In genomic region chr2:120245520-120245835, GRCh38 we compare ENCODE assay signal across 15 cellular contexts. TPM values are rescaled to one million over a fixed set of nuclear protein-coding genes. Genes with fewer than 3 reads are reported as not detected.
DNase-seq lines count a peak whose midpoint lies in the region; ATAC-seq and TF ChIP-seq lines count a peak whose summit lies in the region.
"Had no signal": no experiment of that assay in that cellular context is flagged by ENCODE, and none has a peak within 500 bp of the region (broad histone marks: within the 10 kb centered on the region; RNA-seq: fewer than 3 reads in every experiment).

No MANE protein-coding gene starts in this region.

- no peaks in the 10 kb centered on the region for H3K9me3 ChIP-seq in transverse colon
- H3K9me3 ChIP-seq: right lobe of liver, SJCRH30 had no signal

- ATAC-seq in foreskin keratinocyte (peak; percentile 13), GM21619 (IDR thresholded peaks at IDR 0.05; ENCODE audit: unreplicated experiment) (no peak), HG02623 (IDR thresholded peaks at IDR 0.05; ENCODE audit: unreplicated experiment) (no peak)

- H3K27me3 ChIP-seq in foreskin keratinocyte (no peaks in the 10 kb centered on the region), transverse colon (no peaks in the 10 kb centered on the region)
- H3K27me3 ChIP-seq: right lobe of liver had no signal

- H3K4me3 ChIP-seq in transverse colon = peak overlapping the region in 1 of 4 donors; percentile 6
- H3K4me3 ChIP-seq: cardiac muscle cell, GM23248, right lobe of liver, SJCRH30 had no signal

- TF ChIP-seq CTCF in foreskin keratinocyte (conservative IDR thresholded peaks at IDR 0.05) = no peak
- peak in 2 of 5 experiments; percentile 41 to 44 for TF ChIP-seq CTCF in transverse colon (IDR thresholded peaks at IDR 0.05)

- 31% methylated on average over 5 of the region's 5 CpGs; no CpG with 5 or more reads in 1 of the 2 donors for WGBS in transverse colon (ENCODE audit: low coverage in 1 of 2), 2 donors

- TF ChIP-seq POLR2A in transverse colon (IDR thresholded peaks at IDR 0.05) = peak; percentile 73

- H3K4me1 ChIP-seq in foreskin keratinocyte = peaks cover 8% of the 10 kb centered on the region
- H3K4me1 ChIP-seq in transverse colon = peaks cover 19% of the 10 kb centered on the region in 4 donors
- H3K4me1 ChIP-seq: right lobe of liver had no signal

- H3K27ac ChIP-seq in foreskin keratinocyte (no peak overlapping the region), transverse colon (peak overlapping the region; percentile 75 to 89 (median 79))
- H3K27ac ChIP-seq: cardiac muscle cell, GM23248, right lobe of liver, SJCRH30 had no signal

- no peak for TF ChIP-seq EP300 in transverse colon (IDR thresholded peaks at IDR 0.05; ENCODE audit: low read depth)

- intact Hi-C loops in transverse colon (cut with DNase I; ENCODE audit: low total_unique reads) = no loop called here

- DNase-seq in DMS53 (lab: John Stamatoyannopoulos, UW) (peak; percentile 59), DMS53 treated with DMSO at 0.1 percent for 48 hours (lab: John Stamatoyannopoulos, UW; ENCODE audit: unreplicated experiment) (no peak), NCI-H774 (lab: John Stamatoyannopoulos, UW) (peak; percentile 59), foreskin keratinocyte (no peak), transverse colon (peak; percentile 90), inferior parietal cortex (ENCODE audit: extremely low spot score) (no peak)
- DNase-seq: 8988T; activated CD8-positive, alpha-beta memory T cell treated with anti-CD3 and anti-CD28 coated beads, Interleukin-2, amount 50 U/mL, for 4 hours; GM23248; stimulated activated naive CD4-positive, alpha-beta T cell treated with Interleukin-2 at 50 U/mL for 16 hours had no signal

- in situ Hi-C loops in transverse colon (cut with MboI; ENCODE audit: low pct_ligation_motif_present in 1 of 4, low pct_unique_long_range_greater_than_20kb in 1 of 4, low sequenced_read_pairs in 3 of 4) = no loop called here

- H3K36me3 ChIP-seq in transverse colon = no peaks in the 10 kb centered on the region
- H3K36me3 ChIP-seq: cardiac muscle cell, right lobe of liver, SJCRH30 had no signal

RNA-seq across cellular contexts. Expression of gene RALB, which starts 7.2 kb away (rescaled TPM):
- total RNA-seq in foreskin keratinocyte (49.4 and 57.4 TPM in 2 replicates), transverse colon (10 to 100 TPM; 18.9 to 81.0 (median 59.4) TPM)
- polyA plus RNA-seq in foreskin keratinocyte = 44.7 and 47.8 TPM in 2 replicates

RNA-seq across cellular contexts. Expression of gene TMEM185B, which starts 22.3 kb away (rescaled TPM):
- total RNA-seq in foreskin keratinocyte = 18.3 and 18.6 TPM in 2 replicates
- 10.7 and 11.4 TPM in 2 replicates for polyA plus RNA-seq in foreskin keratinocyte
- total RNA-seq in transverse colon = 10 to 100 TPM; 12.1 to 23.2 (median 17.8) TPM

Comparison
In these comparisons a context has a peak if more than half of its experiments do, and no peak if none do; other contexts are left out.
1. DNase-seq: peak in DMS53 (single experiment), NCI-H774 (single experiment) and transverse colon (single experiment); none in DMS53 treated with DMSO at 0.1 percent for 48 hours (single experiment), foreskin keratinocyte (0 of 2) and inferior parietal cortex (single experiment).